8 cellular contexts compared by ENCODE assay signal in genomic region chr4:185219551-185220344, GRCh38. TPM values are rescaled to one million over a fixed set of nuclear protein-coding genes. Genes with fewer than 3 reads are reported as not detected.
DNase-seq lines count a peak whose midpoint lies in the region; ATAC-seq and TF ChIP-seq lines count a peak whose summit lies in the region.

No MANE protein-coding gene starts in this region.

- H3K4me3 ChIP-seq in GM12865 (ENCODE audit: low read depth, low read length): no peak overlapping the region

- intact Hi-C loops in posterior vena cava (cut with DNase I): loop anchor here in 1 of 2 donors (10.0 kb wide), 1 partner anchor 125 kb away; no protein-coding TSS in a partner anchor

- TF ChIP-seq CTCF in GM12865 (IDR thresholded peaks at IDR 0.05; ENCODE audit: insufficient read depth, low read depth, low read length, missing control alignments): no peak

- ATAC-seq in GM21825 (IDR thresholded peaks at IDR 0.05; ENCODE audit: unreplicated experiment): peak; percentile 56
- ATAC-seq in activated CD4-positive, CD25-positive, alpha-beta regulatory T cell treated with anti-CD3 and anti-CD28 coated beads, Interleukin-2, amount 50 U/mL, for 24 hours: no peak

- DNase-seq in GM12865 (ENCODE audit: low read depth): peak; percentile 62
- peak; percentile 76 for DNase-seq in NCI-H1048 (lab: John Stamatoyannopoulos, UW)
- DNase-seq in fibroblast of the conjunctiva (ENCODE audit: low read depth): peak; percentile 47
- DNase-seq in posterior vena cava (ENCODE audit: low spot score): no peak
- DNase-seq in GM19240 (ENCODE audit: insufficient read length, low spot score): no peak
- no peak for DNase-seq in activated T-cell treated with anti-CD3 and anti-CD28 coated beads, Interleukin-2, amount 50 U/mL, for 1 hour

RNA-seq across cellular contexts. Expression of gene SNX25, which starts 10.3 kb away (rescaled TPM):
- total RNA-seq in posterior vena cava: 10 to 100 TPM; 19.9 to 20.3 TPM

RNA-seq across cellular contexts. Expression of gene CFAP97, which starts 15.9 kb away (rescaled TPM):
- 10 to 100 TPM; 42.6 to 52.9 TPM for total RNA-seq in posterior vena cava

Comparison
In these comparisons a context has a peak if more than half of its experiments do, and no peak if none do; other contexts are left out.
1. DNase-seq: peak in GM12865 (single experiment), NCI-H1048 (single experiment) and fibroblast of the conjunctiva (single experiment); none in posterior vena cava (single experiment), GM19240 (single experiment) and activated T-cell treated with anti-CD3 and anti-CD28 coated beads, Interleukin-2, amount 50 U/mL, for 1 hour (single experiment).